16 cellular contexts compared by ENCODE assay signal in the genomic region with DNA sequence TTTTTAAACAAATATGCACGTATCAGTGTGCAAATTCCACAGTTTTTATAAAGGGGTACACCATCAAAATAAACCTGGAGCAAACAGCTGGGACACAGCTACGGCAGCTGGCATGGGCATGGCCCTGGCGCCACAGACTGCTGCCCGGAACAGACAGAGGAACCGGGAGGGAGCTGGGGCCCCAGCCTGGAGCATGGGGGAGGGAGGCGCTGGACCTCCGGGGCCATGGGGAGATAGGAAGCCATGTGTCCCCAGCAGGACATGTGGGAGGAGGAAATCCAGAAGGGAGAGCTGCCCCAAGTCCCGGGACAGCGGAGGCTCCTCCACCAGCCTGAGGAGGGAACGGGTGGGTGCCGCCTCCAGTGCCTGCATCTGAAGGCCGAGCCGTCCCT.
DNase-seq lines count a peak whose midpoint lies in the region; ATAC-seq and TF ChIP-seq lines count a peak whose summit lies in the region.
"Had no signal": no experiment of that assay in that cellular context is flagged by ENCODE, and none has a peak within 500 bp of the region (broad histone marks: within the 10 kb centered on the region; RNA-seq: fewer than 3 reads in every experiment).

No MANE protein-coding gene starts in this region.

- peaks cover 0 to 25% (median 5%) of the 10 kb centered on the region in 11 experiments; a peak in 10 of 22 replicates for H3K27me3 ChIP-seq in BLaER1 treated with 17β-estradiol and CSF1 and Interleukin-3, amounts not matched to agents 10 nM and 100 nM
- H3K27me3 ChIP-seq in HUES6 (ENCODE audit: control insufficient read depth, insufficient read depth, low read length) (no peaks in the 10 kb centered on the region), left ventricle myocardium inferior (ENCODE audit: low read depth) (no peaks in the 10 kb centered on the region), gastrocnemius medialis (no peaks in the 10 kb centered on the region)

- intact Hi-C loops in left ventricle myocardium inferior (cut with micrococcal nuclease) (no loop called here), gastrocnemius medialis (cut with DNase I; ENCODE audit: low total_unique reads) (no loop called here)

- no peaks in the 10 kb centered on the region for H3K36me3 Mint-ChIP-seq in activated CD8-positive, alpha-beta T cell treated with anti-CD3 and anti-CD28 coated beads, Interleukin-2, amount 10 ng/mL, durations not matched to agents 7 days and 5 days (ENCODE audit: low read depth)

- peaks cover 19% of the 10 kb centered on the region for H3K4me1 Mint-ChIP-seq in activated CD8-positive, alpha-beta T cell treated with anti-CD3 and anti-CD28 coated beads, Interleukin-2, amount 10 ng/mL, durations not matched to agents 7 days and 5 days (ENCODE audit: low read depth)

- no peak overlapping the region for H3K9ac ChIP-seq in BLaER1 treated with 17β-estradiol and CSF1 and Interleukin-3, amounts not matched to agents 10 nM and 100 nM
- H3K9ac ChIP-seq in HUES6 (ENCODE audit: low read length) = peak overlapping the region; percentile 8

- CTCF ChIA-PET in activated CD8-positive, alpha-beta T cell treated with anti-CD3 and anti-CD28 coated beads, Interleukin-2, amount 10 ng/mL, durations not matched to agents 7 days and 5 days (lab: Charles Lee) = no interaction called here

- no peak for TF ChIP-seq POLR2A in gastrocnemius medialis (IDR thresholded peaks at IDR 0.05)

- POLR2A ChIA-PET in activated CD8-positive, alpha-beta T cell treated with anti-CD3 and anti-CD28 coated beads, Interleukin-2, amount 10 ng/mL, durations not matched to agents 7 days and 5 days (lab: Charles Lee) = no interaction called here

- H3K36me3 ChIP-seq in BLaER1 treated with 17β-estradiol and CSF1 and Interleukin-3, amounts not matched to agents 10 nM and 100 nM = peaks cover 5 to 54% (median 31%) of the 10 kb centered on the region in 11 experiments; a peak in 21 of 22 replicates
- H3K36me3 ChIP-seq in HUES6 (ENCODE audit: control insufficient read depth, insufficient read depth, low read length) = no peaks in the 10 kb centered on the region; the same call in 1 of the 2 replicates
- H3K36me3 ChIP-seq in left ventricle myocardium inferior = no peaks in the 10 kb centered on the region
- no peaks in the 10 kb centered on the region for H3K36me3 ChIP-seq in gastrocnemius medialis

- H3K9me3 Mint-ChIP-seq in activated CD8-positive, alpha-beta T cell treated with anti-CD3 and anti-CD28 coated beads, Interleukin-2, amount 10 ng/mL, durations not matched to agents 7 days and 5 days (ENCODE audit: insufficient read depth) = no peaks in the 10 kb centered on the region
- H3K9me3 Mint-ChIP-seq: CD4-positive, alpha-beta T cell; IgD-negative memory B cell had no signal

- peak overlapping the region in 7 of 11 experiments; percentile 26 to 64 (median 40); a peak in 9 of 22 replicates for H3K4me2 ChIP-seq in BLaER1 treated with 17β-estradiol and CSF1 and Interleukin-3, amounts not matched to agents 10 nM and 100 nM

- H3K4me3 Mint-ChIP-seq in activated CD8-positive, alpha-beta T cell treated with anti-CD3 and anti-CD28 coated beads, Interleukin-2, amount 10 ng/mL, durations not matched to agents 7 days and 5 days = no peak overlapping the region
- H3K4me3 Mint-ChIP-seq: CD4-positive, alpha-beta T cell; H9; IgD-negative memory B cell had no signal

- no peak for ATAC-seq in activated CD8-positive, alpha-beta T cell treated with anti-CD3 and anti-CD28 coated beads, Interleukin-2, amount 10 ng/mL, durations not matched to agents 7 days and 5 days
- ATAC-seq in gastrocnemius medialis = no peak
- ATAC-seq: GM12878 had no signal

- H3K4me3 ChIP-seq in BLaER1 treated with 17β-estradiol and CSF1 and Interleukin-3, amounts not matched to agents 10 nM and 100 nM = no peak overlapping the region
- H3K4me3 ChIP-seq in HUES6 (ENCODE audit: low read depth, low read length) (no peak overlapping the region), left ventricle myocardium inferior (no peak overlapping the region), gastrocnemius medialis (no peak overlapping the region)
- H3K4me3 ChIP-seq: GM12878 had no signal

- peak; percentile 52 for DNase-seq in NCI-H1092 treated with DMSO at 0.1 percent for 48 hours (lab: John Stamatoyannopoulos, UW)
- no peak for DNase-seq in NCI-H1092 (lab: John Stamatoyannopoulos, UW)
- DNase-seq in left ventricle myocardium inferior = no peak
- no peak for DNase-seq in HuH-7 (ENCODE audit: low spot score)
- DNase-seq in activated CD8-positive, alpha-beta T cell treated with anti-CD3 and anti-CD28 coated beads, Interleukin-2, amount 10 ng/mL, durations not matched to agents 7 days and 5 days = no peak
- no peak for DNase-seq in gastrocnemius medialis
- DNase-seq: 8988T; AML-193; C1 segment of cervical spinal cord; CD4-positive, alpha-beta T cell; GOT3; H9 had no signal

- H3K4me1 ChIP-seq in BLaER1 treated with 17β-estradiol and CSF1 and Interleukin-3, amounts not matched to agents 10 nM and 100 nM = peaks cover 15 to 95% (median 83%) of the 10 kb centered on the region in 10 experiments
- H3K4me1 ChIP-seq in HUES6 (ENCODE audit: control insufficient read depth, insufficient read depth, low read length) (no peaks in the 10 kb centered on the region; the same call in 1 of the 2 replicates), left ventricle myocardium inferior (peaks cover 32% of the 10 kb centered on the region), gastrocnemius medialis (peaks cover 4 to 16% of the 10 kb centered on the region in 2 donors)

- H3K9me3 ChIP-seq in BLaER1 treated with 17β-estradiol and CSF1 and Interleukin-3, amounts not matched to agents 10 nM and 100 nM (replicated peaks in 1 of 11) = no peaks in the 10 kb centered on the region
- H3K9me3 ChIP-seq in HUES6 (ENCODE audit: control insufficient read depth, insufficient read depth, low read depth, low read length) (no peaks in the 10 kb centered on the region), left ventricle myocardium inferior (replicated peaks) (no peaks in the 10 kb centered on the region), gastrocnemius medialis (no peaks in the 10 kb centered on the region)

- TF ChIP-seq CTCF in left ventricle myocardium inferior (IDR thresholded peaks at IDR 0.05; ENCODE audit: borderline replicate concordance) = no peak
- TF ChIP-seq CTCF in gastrocnemius medialis (IDR thresholded peaks at IDR 0.05 in 4 of 5, conservative IDR thresholded peaks at IDR 0.05 in 1 of 5) = no peak

- H3K27ac Mint-ChIP-seq in activated CD8-positive, alpha-beta T cell treated with anti-CD3 and anti-CD28 coated beads, Interleukin-2, amount 10 ng/mL, durations not matched to agents 7 days and 5 days = no peak overlapping the region
- H3K27ac Mint-ChIP-seq: CD4-positive, alpha-beta T cell; IgD-negative memory B cell had no signal

- H3K27me3 Mint-ChIP-seq in activated CD8-positive, alpha-beta T cell treated with anti-CD3 and anti-CD28 coated beads, Interleukin-2, amount 10 ng/mL, durations not matched to agents 7 days and 5 days (ENCODE audit: low read depth) = no peaks in the 10 kb centered on the region
- H3K27me3 Mint-ChIP-seq: CD4-positive, alpha-beta T cell; IgD-negative memory B cell had no signal

- no peak overlapping the region for H3K27ac ChIP-seq in BLaER1 treated with 17β-estradiol and CSF1 and Interleukin-3, amounts not matched to agents 10 nM and 100 nM
- H3K27ac ChIP-seq in HUES6 (ENCODE audit: low read depth, low read length) = no peak overlapping the region
- H3K27ac ChIP-seq in left ventricle myocardium inferior (replicated peaks) = peak overlapping the region; percentile 39
- no peak overlapping the region for H3K27ac ChIP-seq in gastrocnemius medialis

- in situ Hi-C loops in gastrocnemius medialis (cut with MboI; ENCODE audit: low sequenced_read_pairs in 4 of 4) = no loop called here

- H4K20me1 ChIP-seq in BLaER1 treated with 17β-estradiol and CSF1 and Interleukin-3, amounts not matched to agents 10 nM and 100 nM = peaks cover 97 to 99% (median 98%) of the 10 kb centered on the region in 11 experiments
